1 cellular context compared by ENCODE assay signal in genomic region chr4:46931981-46932380, GRCh38.
TF ChIP-seq lines count a peak whose summit lies in the region.

No MANE protein-coding gene starts in this region.

TF ChIP-seq in GM23338, 12 proteins besides CTCF, POLR2A, EP300 and RAD21 (continued from another document):
- TF ChIP-seq ZNF462 (CRISPR knock-in tag; IDR thresholded peaks at IDR 0.05) (no peak), STAT1 (IDR thresholded peaks at IDR 0.05; ENCODE audit: unreplicated experiment) (no peak), CREB1 (CRISPR knock-in tag; IDR thresholded peaks at IDR 0.05; ENCODE audit: low read depth) (no peak), POLR2AphosphoS5 (IDR thresholded peaks at IDR 0.05; ENCODE audit: low read depth) (no peak), JUNB (IDR thresholded peaks at IDR 0.05; ENCODE audit: unreplicated experiment) (no peak)
- TF ChIP-seq, protein P1, sequence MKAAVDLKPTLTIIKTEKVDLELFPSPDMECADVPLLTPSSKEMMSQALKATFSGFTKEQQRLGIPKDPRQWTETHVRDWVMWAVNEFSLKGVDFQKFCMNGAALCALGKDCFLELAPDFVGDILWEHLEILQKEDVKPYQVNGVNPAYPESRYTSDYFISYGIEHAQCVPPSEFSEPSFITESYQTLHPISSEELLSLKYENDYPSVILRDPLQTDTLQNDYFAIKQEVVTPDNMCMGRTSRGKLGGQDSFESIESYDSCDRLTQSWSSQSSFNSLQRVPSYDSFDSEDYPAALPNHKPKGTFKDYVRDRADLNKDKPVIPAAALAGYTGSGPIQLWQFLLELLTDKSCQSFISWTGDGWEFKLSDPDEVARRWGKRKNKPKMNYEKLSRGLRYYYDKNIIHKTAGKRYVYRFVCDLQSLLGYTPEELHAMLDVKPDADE (IDR thresholded peaks at IDR 0.05), result no peak
TF ChIP-seq in GM23338: peak in this region for 0.
